ENCODE assay signal across 7 cellular contexts in the genomic region with DNA sequence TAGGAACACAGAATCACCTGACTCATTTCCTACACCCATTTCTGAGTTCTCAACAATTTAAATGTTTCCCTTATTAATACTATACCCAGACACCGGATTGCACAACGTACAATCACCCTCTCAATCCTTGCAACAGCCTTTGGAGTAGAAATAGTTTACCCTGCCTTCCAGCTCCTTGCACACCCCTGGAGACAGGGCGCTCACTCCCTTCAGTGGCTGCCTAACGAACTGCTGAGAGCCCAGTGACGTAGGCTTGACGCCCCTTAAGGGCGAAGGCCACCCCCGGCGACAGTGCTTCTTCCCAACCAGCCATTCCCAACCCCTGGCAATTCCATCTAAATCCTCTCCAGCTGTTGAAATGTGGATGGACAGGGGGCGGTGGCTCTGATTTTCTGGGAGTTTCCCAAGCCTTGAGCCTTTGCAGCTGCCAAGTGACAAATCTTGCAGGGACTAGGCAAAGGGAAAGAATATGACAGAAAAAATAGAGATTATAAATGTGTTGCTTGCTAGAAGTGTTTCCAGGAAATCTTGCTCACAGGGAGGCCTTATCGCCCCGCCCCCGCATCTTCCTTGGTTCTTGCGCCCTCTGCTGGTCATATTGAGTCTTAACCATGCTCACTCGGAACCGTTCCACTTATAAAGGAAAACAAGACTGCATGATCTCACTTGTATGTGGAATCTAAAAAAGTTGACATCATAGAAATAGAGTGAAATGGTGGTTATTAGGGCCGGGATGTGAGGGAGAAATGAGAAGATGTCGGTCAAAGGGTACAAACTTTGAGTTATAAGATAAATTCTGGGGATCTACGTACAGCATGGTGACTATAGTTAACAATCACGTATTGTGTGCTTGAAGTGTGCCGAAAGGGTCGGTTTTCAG. TPM values are rescaled to one million over a fixed set of nuclear protein-coding genes. Genes with fewer than 3 reads are reported as not detected.
A peak's percentile ranks its signal among the peaks of the same experiment; 100 is the strongest.
DNase-seq lines count a peak whose midpoint lies in the region; ATAC-seq and TF ChIP-seq lines count a peak whose summit lies in the region.

No MANE protein-coding gene starts in this region.

- peaks cover 44% of the 10 kb centered on the region for H3K27me3 ChIP-seq in upper lobe of right lung

- H3K36me3 ChIP-seq in upper lobe of right lung: no peaks in the 10 kb centered on the region

- H3K27ac ChIP-seq in upper lobe of right lung: no peak overlapping the region

- TF ChIP-seq CTCF in GM12874 (IDR thresholded peaks at IDR 0.05; ENCODE audit: insufficient read depth, low read depth, low read length) (peak; percentile 65), upper lobe of right lung (IDR thresholded peaks at IDR 0.05) (peak; percentile 87)

- H3K4me1 ChIP-seq in upper lobe of right lung: peaks cover 26% of the 10 kb centered on the region

- H3K4me3 ChIP-seq in upper lobe of right lung: no peak overlapping the region

- DNase-seq in NCI-H1092 (lab: John Stamatoyannopoulos, UW) (peak; percentile 81), SKM-1 (lab: John Stamatoyannopoulos, UW; ENCODE audit: unreplicated experiment) (peak; percentile 9), glomerular visceral epithelial cell (ENCODE audit: extremely low spot score) (peak; percentile 75), posterior cingulate gyrus (peak; percentile 28 to 95 (median 76)), upper lobe of right lung (peak; percentile 86)
- peak; percentile 76 for DNase-seq in activated naive CD4-positive, alpha-beta T cell treated with anti-CD3 and anti-CD28 coated beads, Interleukin-2, amount 50 U/mL, for 16 hours

- ATAC-seq in upper lobe of right lung: peak; percentile 89

- intact Hi-C loops in posterior cingulate gyrus (cut with DNase I) (loop anchor here (1.0 kb wide), 1 partner anchor 280 kb away; no protein-coding TSS in a partner anchor), upper lobe of right lung (cut with DNase I) (loop anchor here (10.0 kb wide), 1 partner anchor 278 kb away; no protein-coding TSS in a partner anchor)

- no peaks in the 10 kb centered on the region for H3K9me3 ChIP-seq in upper lobe of right lung

RNA-seq across cellular contexts. Expression of a gene that starts 7.6 kb away (rescaled TPM):
- total RNA-seq in upper lobe of right lung: not detected

Comparison
In these comparisons a context has a peak if more than half of its experiments do, and no peak if none do; other contexts are left out.
1. DNase-seq: peak in every context shown above with its lines; median percentile 86 in upper lobe of right lung; 81 in NCI-H1092; 76 in activated naive CD4-positive, alpha-beta T cell treated with anti-CD3 and anti-CD28 coated beads, Interleukin-2, amount 50 U/mL, for 16 hours; 76 in posterior cingulate gyrus; 75 in glomerular visceral epithelial cell; 9 in SKM-1.